In genomic region chr2:54577035-54577434, GRCh38 we compare ENCODE assay signal across 10 cellular contexts.
DNase-seq lines count a peak whose midpoint lies in the region; ATAC-seq and TF ChIP-seq lines count a peak whose summit lies in the region.
"Had no signal": no experiment of that assay in that cellular context is flagged by ENCODE, and none has a peak within 500 bp of the region (broad histone marks: within the 10 kb centered on the region; RNA-seq: fewer than 3 reads in every experiment).

No MANE protein-coding gene starts in this region.

- peak; percentile 48 for DNase-seq in DMS 273 (lab: John Stamatoyannopoulos, UW; ENCODE audit: unreplicated experiment)
- DNase-seq in DMS 273 treated with DMSO at 0.1 percent for 48 hours (lab: John Stamatoyannopoulos, UW): no peak
- DNase-seq in NCI-H146 (lab: John Stamatoyannopoulos, UW): peak; percentile 76
- DNase-seq in astrocyte of the hippocampus (ENCODE audit: low read depth, low spot score): peak; percentile 58
- no peak for DNase-seq in natural killer cell
- DNase-seq in hippocampal formation (lab: John Stamatoyannopoulos, UW): no peak
- no peak for DNase-seq in H9
- DNase-seq: activated effector memory CD4-positive, alpha-beta T cell treated with Interleukin-2 at 50 U/mL for 16 hours had no signal

- H3K9me3 ChIP-seq in H9 (ENCODE audit: control insufficient read depth, low read depth, low read length): no peaks in the 10 kb centered on the region

- no peak overlapping the region for H3K4me2 ChIP-seq in H9 (ENCODE audit: insufficient read depth, insufficient read length, low read length)

- H3K27me3 ChIP-seq in H9 (ENCODE audit: insufficient read depth, low read length): no peaks in the 10 kb centered on the region

- H3K79me2 ChIP-seq in H9 (ENCODE audit: insufficient read depth, low read length): peaks cover 50% of the 10 kb centered on the region; the same call in 1 of the 2 replicates

- intact Hi-C loops in natural killer cell (cut with micrococcal nuclease): no loop called here

- H2BK20ac ChIP-seq in H9 (ENCODE audit: low read depth, low read length, poor library complexity, severe bottlenecking): no peak overlapping the region

- H3K27me3 Mint-ChIP-seq in natural killer cell (ENCODE audit: low read depth in 2 of 2): no peaks in the 10 kb centered on the region
- no peaks in the 10 kb centered on the region for H3K27me3 Mint-ChIP-seq in H9 (ENCODE audit: low read depth)

- H2BK12ac ChIP-seq in H9 (ENCODE audit: insufficient read length, low read depth, low read length): no peak overlapping the region

- H2BK5ac ChIP-seq in H9 (ENCODE audit: insufficient read length, low read length): no peak overlapping the region

- no peak overlapping the region for H4K5ac ChIP-seq in H9 (ENCODE audit: insufficient read length, low read depth, low read length)

- no peak overlapping the region for H2AFZ ChIP-seq in H9 (ENCODE audit: low read length)

- no peak overlapping the region for H3K14ac ChIP-seq in H9 (ENCODE audit: insufficient read depth, low read length)

- H3K4ac ChIP-seq in H9 (ENCODE audit: low read depth, low read length): no peak overlapping the region

- H3K56ac ChIP-seq in H9 (ENCODE audit: insufficient read length, low read depth, low read length): no peak overlapping the region

- H3K18ac ChIP-seq in H9 (ENCODE audit: insufficient read length, low read depth, low read length): no peak overlapping the region

- peaks cover 18% of the 10 kb centered on the region for H3K4me1 ChIP-seq in H9 (ENCODE audit: insufficient read depth, low read length)

- no peak for TF ChIP-seq CTCF in natural killer cell (IDR thresholded peaks at IDR 0.05)
- TF ChIP-seq CTCF in H9 (conservative IDR thresholded peaks at IDR 0.05): no peak

- ATAC-seq in natural killer cell (no peak), HG03354 (IDR thresholded peaks at IDR 0.05; ENCODE audit: poor library complexity, severe bottlenecking, unreplicated experiment) (no peak)

- H3K4me3 Mint-ChIP-seq in natural killer cell (peak overlapping the region; percentile 35), H9 (no peak overlapping the region)

- H3K4me1 Mint-ChIP-seq in natural killer cell (peaks cover 70 to 92% of the 10 kb centered on the region in 2 donors), H9 (peaks cover 77 to 79% of the 10 kb centered on the region in 2 experiments)

- no peak overlapping the region for H2AK5ac ChIP-seq in H9 (ENCODE audit: insufficient read length, low read length)

- H3K79me1 ChIP-seq in H9 (ENCODE audit: insufficient read depth, low read depth, low read length, poor library complexity, severe bottlenecking): peaks cover 8% of the 10 kb centered on the region

- no peak overlapping the region for H3K23ac ChIP-seq in H9 (ENCODE audit: insufficient read length, low read depth, low read length)

- no peak overlapping the region for H2BK120ac ChIP-seq in H9 (ENCODE audit: low read depth, low read length, poor library complexity, severe bottlenecking)

- H3K36me3 Mint-ChIP-seq in natural killer cell (no peaks in the 10 kb centered on the region), H9 (ENCODE audit: insufficient read depth in 1 of 3, low read depth in 3 of 3) (peaks cover 4 to 16% (median 12%) of the 10 kb centered on the region in 3 experiments; a peak in 6 of 7 replicates)

- H3T11ph ChIP-seq in H9 (ENCODE audit: low read length): no peak overlapping the region

- H3K9me3 Mint-ChIP-seq in natural killer cell (no peaks in the 10 kb centered on the region), H9 (peaks cover under 1 to 7% of the 10 kb centered on the region in 2 experiments; a peak in 3 of 5 replicates)

- H3K23me2 ChIP-seq in H9 (ENCODE audit: insufficient read length, low read depth, low read length, poor library complexity, severe bottlenecking): no peaks in the 10 kb centered on the region

- H4K8ac ChIP-seq in H9 (replicated peaks; ENCODE audit: insufficient read length, low read depth, low read length): no peak overlapping the region

- peaks cover under 1% of the 10 kb centered on the region for H4K20me1 ChIP-seq in H9 (ENCODE audit: control insufficient read depth, insufficient read depth, insufficient read length)

- H4K91ac ChIP-seq in H9 (ENCODE audit: insufficient read length, low read depth, low read length): no peak overlapping the region

- peak overlapping the region; percentile 97 to 98 for H3K27ac Mint-ChIP-seq in natural killer cell
- H3K27ac Mint-ChIP-seq in H9: no peak overlapping the region

- no peak overlapping the region for H2BK15ac ChIP-seq in H9 (ENCODE audit: low read depth, low read length)

- WGBS in H9 (ENCODE audit: extremely low coverage, insufficient read length, low lambda C conversion rate): no CpG with 5 or more reads among the region's 3 CpGs

- no peak overlapping the region for H3K27ac ChIP-seq in H9 (ENCODE audit: insufficient read length, low read depth, low read length)
- H3K27ac ChIP-seq: 22Rv1 had no signal

- H3K9ac ChIP-seq in H9 (ENCODE audit: extremely low read depth, insufficient read length, low read length): no peak overlapping the region

Comparison
In these comparisons a context has a peak if more than half of its experiments do, and no peak if none do; other contexts are left out.
1. DNase-seq: peak in DMS 273 (single experiment), NCI-H146 (single experiment) and astrocyte of the hippocampus (single experiment); none in DMS 273 treated with DMSO at 0.1 percent for 48 hours (single experiment), natural killer cell (single experiment), hippocampal formation (0 of 2) and H9 (single experiment).
2. H3K27ac Mint-ChIP-seq: peak in natural killer cell (2 of 2); none in H9 (0 of 3).